11 cellular contexts compared by ENCODE assay signal in the genomic region with DNA sequence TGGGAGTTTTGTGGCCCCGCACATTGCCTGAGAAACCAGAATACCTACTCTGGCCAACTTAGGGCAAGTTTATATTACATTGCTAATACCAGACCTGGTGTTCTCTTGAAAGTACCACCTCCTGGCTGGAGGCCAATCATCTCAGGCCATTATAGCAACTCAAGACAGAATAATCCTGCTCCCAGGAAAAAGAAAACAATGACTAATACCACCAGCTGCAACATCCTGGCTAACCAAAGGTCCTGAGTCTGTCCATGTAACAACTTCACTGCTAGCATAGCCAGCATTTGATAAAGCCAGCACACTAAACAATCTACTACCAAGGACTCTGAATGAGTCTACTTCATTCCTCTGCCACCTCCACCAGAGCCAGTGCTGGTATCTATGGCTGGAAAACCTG.
A peak's percentile ranks its signal among the peaks of the same experiment; 100 is the strongest.
DNase-seq lines count a peak whose midpoint lies in the region; ATAC-seq and TF ChIP-seq lines count a peak whose summit lies in the region.
"Had no signal": no experiment of that assay in that cellular context is flagged by ENCODE, and none has a peak within 500 bp of the region (broad histone marks: within the 10 kb centered on the region; RNA-seq: fewer than 3 reads in every experiment).

No MANE protein-coding gene starts in this region.

- H3K36me3 ChIP-seq in SJCRH30, result no peaks in the 10 kb centered on the region
- H3K36me3 ChIP-seq in vagina, result no peaks in the 10 kb centered on the region
- H3K36me3 ChIP-seq: ascending aorta had no signal

- no peak for TF ChIP-seq POLR2A in vagina (IDR thresholded peaks at IDR 0.05)

- H3K27ac ChIP-seq in SJCRH30, result peak overlapping the region; percentile 24; the same call in 1 of the 2 replicates
- no peak overlapping the region for H3K27ac ChIP-seq in vagina
- H3K27ac ChIP-seq: ascending aorta had no signal

- intact Hi-C loops in Right ventricle myocardium superior (cut with DNase I) (no loop called here), cardiac septum (cut with DNase I) (no loop called here), vagina (cut with DNase I) (no loop called here)

- H3K4me3 ChIP-seq in SJCRH30 (no peak overlapping the region), fibroblast of villous mesenchyme (ENCODE audit: low read depth, low read length) (no peak overlapping the region), vagina (no peak overlapping the region)
- H3K4me3 ChIP-seq: ascending aorta had no signal

- H3K27me3 ChIP-seq in SJCRH30 (no peaks in the 10 kb centered on the region), vagina (no peaks in the 10 kb centered on the region)
- H3K27me3 ChIP-seq: ascending aorta had no signal

- DNase-seq in Right ventricle myocardium superior, result no peak
- no peak for DNase-seq in cardiac septum (ENCODE audit: low spot score)
- DNase-seq in SJCRH30, result peak; percentile 65 to 76
- DNase-seq in fibroblast of villous mesenchyme (ENCODE audit: low read depth), result peak; percentile 87
- no peak for DNase-seq in vagina (ENCODE audit: extremely low spot score in 2 of 2)
- DNase-seq in NCI-H2029 treated with DMSO at 0.1 percent for 48 hours (lab: John Stamatoyannopoulos, UW), result no peak
- DNase-seq: NCI-H510A, small intestine had no signal

- TF ChIP-seq CTCF in fibroblast of villous mesenchyme (IDR thresholded peaks at IDR 0.05; ENCODE audit: insufficient read depth, low read depth, low read length) (no peak), vagina (IDR thresholded peaks at IDR 0.05) (no peak)

- no peaks in the 10 kb centered on the region for H3K9me3 ChIP-seq in SJCRH30 (replicated peaks)
- no peaks in the 10 kb centered on the region for H3K9me3 ChIP-seq in vagina
- H3K9me3 ChIP-seq: ascending aorta had no signal

- H3K4me1 ChIP-seq in SJCRH30, result peaks cover 7% of the 10 kb centered on the region; the same call in 1 of the 2 replicates
- H3K4me1 ChIP-seq in vagina, result no peaks in the 10 kb centered on the region
- H3K4me1 ChIP-seq: ascending aorta had no signal

- ATAC-seq in Right ventricle myocardium superior (ENCODE audit: poor library complexity) (peak; percentile 48), HG02763 (IDR thresholded peaks at IDR 0.05; ENCODE audit: unreplicated experiment) (no peak), GM21390 (IDR thresholded peaks at IDR 0.05; ENCODE audit: unreplicated experiment) (no peak)

Comparison
In these comparisons a context has a peak if more than half of its experiments do, and no peak if none do; other contexts are left out.
1. DNase-seq: peak in SJCRH30 (2 of 2) and fibroblast of villous mesenchyme (single experiment); none in Right ventricle myocardium superior (single experiment), cardiac septum (single experiment), vagina (0 of 2) and NCI-H2029 treated with DMSO at 0.1 percent for 48 hours (single experiment).